ENCODE assay signal across 15 cellular contexts in the genomic region with DNA sequence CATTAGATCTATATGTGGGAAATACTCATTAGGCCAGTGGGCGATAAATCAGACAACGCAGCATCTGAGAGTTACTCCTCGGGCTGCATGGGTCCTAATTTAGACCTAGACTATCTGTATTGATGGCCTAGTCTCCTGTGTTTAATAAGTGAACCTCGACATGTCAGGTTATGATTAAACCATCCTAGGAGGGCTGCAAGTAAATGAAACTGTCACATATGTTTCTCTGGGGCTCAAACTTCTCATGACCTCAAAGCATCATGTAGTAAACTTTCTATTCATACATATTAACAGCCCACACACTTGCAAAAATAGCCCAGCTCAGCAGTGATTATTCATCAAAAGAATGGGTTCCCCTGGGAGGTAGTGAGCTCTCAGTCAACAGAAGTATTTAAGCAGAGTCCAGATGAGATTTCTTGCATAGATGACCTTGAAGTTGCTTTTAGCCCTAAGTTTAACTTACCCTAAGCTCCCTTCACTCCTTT. TPM values are rescaled to one million over a fixed set of nuclear protein-coding genes. Genes with fewer than 3 reads are reported as not detected.
DNase-seq lines count a peak whose midpoint lies in the region; ATAC-seq, FAIRE-seq and TF ChIP-seq lines count a peak whose summit lies in the region.
"Had no signal": no experiment of that assay in that cellular context is flagged by ENCODE, and none has a peak within 500 bp of the region (broad histone marks: within the 10 kb centered on the region; RNA-seq: fewer than 3 reads in every experiment).

No MANE protein-coding gene starts in this region.

- no peak for TF ChIP-seq CTCF in vagina (IDR thresholded peaks at IDR 0.05)

- FAIRE-seq in GM19239 (lab: Jason Lieb, UNC): peak; percentile 93

- H3K9me3 ChIP-seq in vagina: no peaks in the 10 kb centered on the region
- H3K9me3 ChIP-seq: Peyer's patch had no signal

- TF ChIP-seq POLR2A in vagina (IDR thresholded peaks at IDR 0.05): no peak

- peak; percentile 44 for ATAC-seq in HG03064 (IDR thresholded peaks at IDR 0.05; ENCODE audit: low read depth, unreplicated experiment)
- no peak for ATAC-seq in GM19395 (IDR thresholded peaks at IDR 0.05; ENCODE audit: unreplicated experiment)
- ATAC-seq: T-helper 17 cell had no signal

- intact Hi-C loops in vagina (cut with DNase I): no loop called here

- no peaks in the 10 kb centered on the region for H3K27me3 ChIP-seq in vagina
- H3K27me3 ChIP-seq: Peyer's patch had no signal

- no peaks in the 10 kb centered on the region for H3K4me1 ChIP-seq in vagina
- H3K4me1 ChIP-seq: parathyroid adenoma, Peyer's patch had no signal

- peak; percentile 13 for DNase-seq in GM04503 (ENCODE audit: low read depth)
- no peak for DNase-seq in GM19239 (ENCODE audit: insufficient read length, low spot score)
- DNase-seq in fibroblast of peridontal ligament (ENCODE audit: extremely low read depth): peak; percentile 56
- no peak for DNase-seq in GF-D8 (lab: John Stamatoyannopoulos, UW)
- no peak for DNase-seq in central memory CD4-positive, alpha-beta T cell
- no peak for DNase-seq in vagina (ENCODE audit: extremely low spot score in 2 of 2)
- DNase-seq: activated CD4-positive, alpha-beta T cell treated with anti-CD3 and anti-CD28 coated beads, Interleukin-2, amount 50 U/mL, for 1 hour; dermis blood vessel endothelial cell; foreskin fibroblast; immature natural killer cell; Peyer's patch; T-helper 17 cell had no signal

- no peaks in the 10 kb centered on the region for H3K36me3 ChIP-seq in vagina
- H3K36me3 ChIP-seq: Peyer's patch had no signal

- no peak overlapping the region for H3K4me3 ChIP-seq in vagina
- H3K4me3 ChIP-seq: Peyer's patch had no signal

- no peak overlapping the region for H3K27ac ChIP-seq in vagina
- H3K27ac ChIP-seq: parathyroid adenoma, Peyer's patch had no signal

RNA-seq across cellular contexts. Expression of a gene that starts 51.6 kb away (rescaled TPM):
- total RNA-seq in vagina: 151 TPM

Comparison
In these comparisons a context has a peak if more than half of its experiments do, and no peak if none do; other contexts are left out.
1. DNase-seq: peak in GM04503 (single experiment) and fibroblast of peridontal ligament (single experiment); none in GM19239 (single experiment), GF-D8 (single experiment), central memory CD4-positive, alpha-beta T cell (single experiment) and vagina (0 of 2).